Comparison of ENCODE assay signal across 8 cellular contexts in the genomic region with DNA sequence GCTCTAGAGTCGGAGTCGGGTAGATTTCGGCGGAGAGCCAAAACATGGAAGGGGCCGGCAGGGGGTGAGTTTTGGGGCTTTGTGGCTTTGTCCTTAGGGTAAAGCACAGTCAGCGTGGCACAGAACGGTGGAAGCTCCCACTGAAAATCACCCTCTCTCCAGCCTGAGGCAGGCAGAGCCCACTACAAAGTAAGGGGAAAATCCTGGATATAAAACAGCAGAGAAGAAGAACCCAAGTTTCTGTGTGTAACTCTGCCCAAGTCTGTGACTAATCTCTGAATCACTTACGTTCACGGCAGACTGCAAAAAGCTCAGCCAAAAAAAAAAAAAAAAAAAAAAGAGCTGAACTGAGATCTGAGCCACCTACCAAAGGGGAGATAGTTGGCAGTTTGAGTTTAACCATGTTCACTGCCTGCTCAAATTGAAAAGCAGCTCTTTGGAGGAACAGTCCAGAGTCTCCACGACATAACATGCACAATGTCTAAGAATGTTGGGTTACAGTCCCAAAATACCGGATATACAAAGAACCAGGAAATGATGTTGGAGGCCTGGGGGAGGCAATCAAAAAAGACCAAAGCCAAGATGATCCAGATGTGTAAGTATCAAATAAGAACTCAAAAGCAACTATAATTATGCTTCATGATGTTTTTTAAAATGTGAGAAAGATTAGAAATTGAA. TPM values are rescaled to one million over a fixed set of nuclear protein-coding genes. Genes with fewer than 3 reads are reported as not detected.
DNase-seq lines count a peak whose midpoint lies in the region; ATAC-seq and TF ChIP-seq lines count a peak whose summit lies in the region.

No MANE protein-coding gene starts in this region.

- no peaks in the 10 kb centered on the region for H3K9me3 ChIP-seq in ovary

- no peak for TF ChIP-seq POLR2A in ovary (IDR thresholded peaks at IDR 0.05)

- H3K36me3 ChIP-seq in ovary = no peaks in the 10 kb centered on the region

- ATAC-seq in HG02884 (IDR thresholded peaks at IDR 0.05; ENCODE audit: unreplicated experiment) = no peak

- H3K4me3 ChIP-seq in ovary = peak overlapping the region; percentile 10

- BruUV-seq in Calu3 (replicated peaks; lab: Mats Ljungman, UMichigan) = TSS peak; percentile 17

- no peaks in the 10 kb centered on the region for H3K9me3 Mint-ChIP-seq in Calu3 (ENCODE audit: low read depth, unreplicated experiment)

- intact Hi-C loops in Calu3 (cut with micrococcal nuclease; ENCODE audit: unreplicated experiment) (no loop called here), ovary (cut with DNase I) (no loop called here)

- TF ChIP-seq CTCF in Calu3 (IDR thresholded peaks at IDR 0.05; ENCODE audit: unreplicated experiment) (no peak), ovary (IDR thresholded peaks at IDR 0.05) (no peak)

- 35 to 45% (median 44%) methylated on average over 11 of the region's 11 CpGs for WGBS in ovary, 3 donors

- CTCF ChIA-PET in Calu3 (lab: Charles Lee) = no interaction called here

- H3K27me3 ChIP-seq in ovary = no peaks in the 10 kb centered on the region

- DNase-seq in Calu3 = peak; percentile 3
- DNase-seq in NCI-H226 = peak; percentile 76
- DNase-seq in epidermal melanocyte (ENCODE audit: insufficient read length, low spot score) = peak; percentile 76
- peak in 4 of 5 donors; percentile 9 to 36 (median 16) for DNase-seq in ovary
- no peak for DNase-seq in stimulated activated CD4-positive, alpha-beta T cell treated with anti-CD3 and anti-CD28 coated beads, Interleukin-2, amount 100 ng/mL, for 48 hours
- no peak for DNase-seq in activated T-cell treated with anti-CD3 and anti-CD28 coated beads for 4 hours
- no peak for DNase-seq in activated CD4-positive, alpha-beta T cell treated with anti-CD3 and anti-CD28 coated beads for 48 hours

- no peak for TF ChIP-seq EP300 in ovary (IDR thresholded peaks at IDR 0.05)

- no peaks in the 10 kb centered on the region for H3K27me3 Mint-ChIP-seq in Calu3 (ENCODE audit: unreplicated experiment)

- H3K27ac ChIP-seq in ovary = no peak overlapping the region

- H3K4me1 ChIP-seq in ovary (ENCODE audit: insufficient read depth) = no peaks in the 10 kb centered on the region

- peak overlapping the region; percentile 26 for H3K4me3 Mint-ChIP-seq in Calu3 (ENCODE audit: low read depth, unreplicated experiment)

- peaks cover 30% of the 10 kb centered on the region for H3K4me1 Mint-ChIP-seq in Calu3 (ENCODE audit: low read depth, unreplicated experiment)

- H3K36me3 Mint-ChIP-seq in Calu3 (ENCODE audit: insufficient read depth, unreplicated experiment) = peaks cover 20% of the 10 kb centered on the region

- H3K27ac Mint-ChIP-seq in Calu3 (ENCODE audit: unreplicated experiment) = peak overlapping the region; percentile 29

RNA-seq across cellular contexts. Expression of a gene that starts 26.7 kb away (rescaled TPM):
- not detected in 2 replicates for total RNA-seq in Calu3 (2022)
- not detected for total RNA-seq in ovary
- polyA plus RNA-seq in ovary = not detected

Comparison
In these comparisons a context has a peak if more than half of its experiments do, and no peak if none do; other contexts are left out.
1. DNase-seq: peak in Calu3 (single experiment), NCI-H226 (single experiment), epidermal melanocyte (single experiment) and ovary (4 of 5); none in stimulated activated CD4-positive, alpha-beta T cell treated with anti-CD3 and anti-CD28 coated beads, Interleukin-2, amount 100 ng/mL, for 48 hours (0 of 2), activated T-cell treated with anti-CD3 and anti-CD28 coated beads for 4 hours (single experiment) and activated CD4-positive, alpha-beta T cell treated with anti-CD3 and anti-CD28 coated beads for 48 hours (single experiment).